ENCODE assay signal across 8 cellular contexts in the genomic region with DNA sequence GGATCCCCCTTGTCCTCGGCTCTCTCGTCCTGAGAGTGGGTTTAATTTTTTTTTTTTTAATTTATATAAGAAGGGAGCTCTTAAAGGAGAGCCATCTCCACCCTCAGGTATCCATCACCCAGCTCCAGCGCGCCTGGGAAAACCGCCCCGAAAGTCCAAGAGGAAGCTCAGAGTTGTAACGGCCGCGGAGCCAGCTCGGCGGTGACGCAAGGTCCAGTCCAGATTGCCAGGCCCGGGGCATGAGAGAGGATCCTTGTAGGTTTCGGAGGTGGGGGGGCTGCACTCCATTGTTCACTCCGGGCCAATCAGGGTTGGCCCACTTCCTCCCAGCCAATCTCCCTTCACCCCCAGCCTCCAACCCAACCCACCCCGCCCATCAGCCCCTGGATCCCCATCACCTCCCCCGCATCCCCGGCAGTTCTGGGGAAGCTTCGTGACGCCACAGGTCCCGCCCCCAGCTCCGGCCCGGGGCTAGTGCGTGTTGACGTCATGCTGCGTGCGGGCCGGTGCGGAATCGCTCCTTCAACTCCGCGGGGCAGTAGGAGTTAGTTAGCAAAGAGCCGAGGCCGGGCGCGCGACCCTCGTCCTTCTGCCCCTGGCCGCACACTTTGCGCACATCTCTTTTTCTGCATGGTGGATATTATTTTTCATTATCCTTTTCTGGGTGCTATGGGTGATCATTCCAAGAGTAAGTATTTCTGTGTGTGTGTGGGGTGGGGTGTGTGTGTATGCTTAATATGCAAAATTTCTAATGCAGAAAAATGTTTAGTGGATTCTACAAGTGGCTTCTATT. TPM values are rescaled to one million over a fixed set of nuclear protein-coding genes. Genes with fewer than 3 reads are reported as not detected.
A peak's percentile ranks its signal among the peaks of the same experiment; 100 is the strongest.
DNase-seq lines count a peak whose midpoint lies in the region; ATAC-seq, FAIRE-seq and TF ChIP-seq lines count a peak whose summit lies in the region.

A gene (plus strand): TSS at position 520 of the 793 bp plus-strand sequence. CDS start 111 bp downstream, at position 631.

- H3K4me1 Mint-ChIP-seq in CD8-positive, alpha-beta T cell (ENCODE audit: low read depth), result peaks cover 51% of the 10 kb centered on the region

- CTCF ChIA-PET in CD8-positive, alpha-beta T cell (lab: Charles Lee), result interaction anchor here (1.5 kb wide), 1 partner anchor 13 kb away, joined by 3 read pairs; no protein-coding TSS in a partner anchor

- no peak within 1 kb of the TSS for H3K27ac Mint-ChIP-seq in CD8-positive, alpha-beta T cell

- DNase-seq in CD8-positive, alpha-beta T cell, result peak in 2 of 7 experiments; percentile 31 to 41
- DNase-seq in HL-60 (ENCODE audit: low read depth in 1 of 2, low spot score in 1 of 2) (peak; percentile 95 to 97), SK-N-DZ (ENCODE audit: low spot score) (peak; percentile 97), body of pancreas (peak; percentile 27 to 64 (median 34)), keratinocyte (ENCODE audit: low read depth, low spot score) (no peak), DMS79 treated with DMSO at 0.1 percent for 48 hours (lab: John Stamatoyannopoulos, UW) (no peak)
- peak in 2 of 3 donors; percentile 62 to 67 for DNase-seq in stimulated activated CD4-positive, alpha-beta T cell treated with anti-CD3 and anti-CD28 coated beads, Interleukin-12 subunit alpha, Interleukin-12 subunit beta, amount 100 ng/mL, for 48 hours (ENCODE audit: low read depth in 2 of 3, low spot score in 1 of 3)

- no peak within 1 kb of the TSS for H2AFZ ChIP-seq in keratinocyte (ENCODE audit: control insufficient read depth, low read length)

- POLR2A ChIA-PET in CD8-positive, alpha-beta T cell (lab: Charles Lee), result interaction anchor here (1.2 to 1.6 kb wide), 2 partner anchors 8 to 20 kb away, joined by 3 to 5 read pairs; no protein-coding TSS in a partner anchor

- TF ChIP-seq CTCF in CD8-positive, alpha-beta T cell (IDR thresholded peaks at IDR 0.05), result no peak
- no peak for TF ChIP-seq CTCF in HL-60 (IDR thresholded peaks at IDR 0.05; ENCODE audit: insufficient read depth, low read length)
- no peak for TF ChIP-seq CTCF in body of pancreas (IDR thresholded peaks at IDR 0.05)
- no peak for TF ChIP-seq CTCF in keratinocyte (optimal IDR thresholded peaks at IDR 0.05 in 1 of 3, IDR thresholded peaks at IDR 0.05 in 1 of 3, conservative IDR thresholded peaks at IDR 0.05 in 1 of 3; ENCODE audit: extremely low read depth in 1 of 3, insufficient read depth in 2 of 3, low read length in 3 of 3)

- peaks cover 63% of the 10 kb centered on the region for H3K27me3 ChIP-seq in CD8-positive, alpha-beta T cell (ENCODE audit: insufficient read depth, low read length)
- H3K27me3 ChIP-seq in HL-60 (ENCODE audit: insufficient read depth, poor library complexity, severe bottlenecking), result no peaks in the 10 kb centered on the region
- H3K27me3 ChIP-seq in body of pancreas, result peaks cover 3 to 54% of the 10 kb centered on the region in 2 donors
- H3K27me3 ChIP-seq in keratinocyte (ENCODE audit: control insufficient read depth, extremely low read depth, insufficient read depth, low read length), result peaks cover 75% of the 10 kb centered on the region

- ATAC-seq in CD8-positive, alpha-beta T cell, result no peak
- ATAC-seq in GM19397 (IDR thresholded peaks at IDR 0.05; ENCODE audit: unreplicated experiment), result peak; percentile 52
- ATAC-seq in body of pancreas, result peak; percentile 32

- H3K79me2 ChIP-seq in keratinocyte (ENCODE audit: control insufficient read depth, insufficient read depth, low read length), result no peaks in the 10 kb centered on the region

- dilution Hi-C loops in keratinocyte (cut with MboI; ENCODE audit: extremely low pct_ligation_motif_present, low sequenced_read_pairs), result no loop called here

- H3K27ac ChIP-seq in CD8-positive, alpha-beta T cell (ENCODE audit: low read depth, low read length), result no peak within 1 kb of the TSS
- H3K27ac ChIP-seq in HL-60 (replicated peaks) (peak within 1 kb of the TSS; percentile 90), body of pancreas (no peak within 1 kb of the TSS), keratinocyte (ENCODE audit: control insufficient read depth, insufficient read depth, low read length) (no peak within 1 kb of the TSS)

- WGBS in body of pancreas, 2 donors, result 8 to 12% methylated on average over 18 to 39 of the region's 40 CpGs

- H3K27me3 Mint-ChIP-seq in CD8-positive, alpha-beta T cell (ENCODE audit: low read depth), result peaks cover 71% of the 10 kb centered on the region

- H3K9ac ChIP-seq in keratinocyte (ENCODE audit: control insufficient read depth, extremely low read depth, insufficient read depth, low read length), result no peak within 1 kb of the TSS

- H4K20me1 ChIP-seq in keratinocyte (ENCODE audit: control insufficient read depth, extremely low read depth, insufficient read depth, low read length), result peaks cover 5% of the 10 kb centered on the region

- peak within 1 kb of the TSS; percentile 65 for H3K4me3 Mint-ChIP-seq in CD8-positive, alpha-beta T cell

- no peak for TF ChIP-seq POLR2A in body of pancreas (IDR thresholded peaks at IDR 0.05)

- H3K36me3 Mint-ChIP-seq in CD8-positive, alpha-beta T cell, result no peaks in the 10 kb centered on the region

- H3K36me3 ChIP-seq in CD8-positive, alpha-beta T cell (ENCODE audit: insufficient read depth, low read length), result no peaks in the 10 kb centered on the region
- no peaks in the 10 kb centered on the region for H3K36me3 ChIP-seq in body of pancreas (replicated peaks in 1 of 2; ENCODE audit: insufficient read depth in 1 of 2, low read depth in 2 of 2)
- H3K36me3 ChIP-seq in keratinocyte (ENCODE audit: control insufficient read depth in 2 of 2, extremely low read depth in 1 of 2, insufficient read depth in 2 of 2, low read length in 2 of 2), result no peaks in the 10 kb centered on the region

- H3K4me1 ChIP-seq in CD8-positive, alpha-beta T cell (ENCODE audit: insufficient read depth, low read length), result peaks cover 61% of the 10 kb centered on the region
- H3K4me1 ChIP-seq in body of pancreas, result peaks cover 43% of the 10 kb centered on the region
- peaks cover 16% of the 10 kb centered on the region for H3K4me1 ChIP-seq in keratinocyte (ENCODE audit: control insufficient read depth, extremely low read depth, insufficient read depth, low read length)

- H3K4me2 ChIP-seq in keratinocyte (ENCODE audit: control insufficient read depth, extremely low read depth, insufficient read depth, low read depth, low read length), result peak within 1 kb of the TSS; percentile 51

- intact Hi-C loops in CD8-positive, alpha-beta T cell (cut with DNase I, micrococcal nuclease), result no loop called here
- intact Hi-C loops in body of pancreas (cut with DNase I), result no loop called here

- FAIRE-seq in keratinocyte (lab: Jason Lieb, UNC), result no peak

- H3K9me3 Mint-ChIP-seq in CD8-positive, alpha-beta T cell, result no peaks in the 10 kb centered on the region

- H3K9me1 ChIP-seq in keratinocyte (ENCODE audit: control insufficient read depth, extremely low read depth, insufficient read depth, low read length), result no peaks in the 10 kb centered on the region

- H3K9me3 ChIP-seq in CD8-positive, alpha-beta T cell (ENCODE audit: low read length), result no peaks in the 10 kb centered on the region
- H3K9me3 ChIP-seq in body of pancreas, result no peaks in the 10 kb centered on the region
- peaks cover 4% of the 10 kb centered on the region for H3K9me3 ChIP-seq in keratinocyte (ENCODE audit: control insufficient read depth, low read depth, low read length)

- H3K4me3 ChIP-seq in CD8-positive, alpha-beta T cell (ENCODE audit: low read depth, low read length), result no peak within 1 kb of the TSS
- H3K4me3 ChIP-seq in HL-60 (replicated peaks; ENCODE audit: insufficient read depth, low read length) (peak within 1 kb of the TSS; percentile 66), body of pancreas (no peak within 1 kb of the TSS), keratinocyte (ENCODE audit: control insufficient read depth in 2 of 3, extremely low read depth in 1 of 3, insufficient read depth in 2 of 3, low read depth in 1 of 3, low read length in 3 of 3) (peak within 1 kb of the TSS in 2 of 3 experiments; percentile 6 to 52)

RNA-seq across cellular contexts. Expression of the gene that starts here (rescaled TPM):
- total RNA-seq in CD8-positive, alpha-beta T cell, result not detected
- 10.2 and 11.3 TPM in 2 replicates for polyA plus RNA-seq in SK-N-DZ (2014; cell fraction: cytosol; rRNA removed)
- polyA plus RNA-seq in SK-N-DZ (2014; cell fraction: nucleus; rRNA removed), result 19.9 and 23.2 TPM in 2 replicates
- total RNA-seq in body of pancreas, result not detected
- not detected in 3 replicates for polyA plus RNA-seq in keratinocyte
- not detected for polyA plus RNA-seq in keratinocyte (2011; ENCODE audit: low read depth)
- not detected in 2 replicates for polyA plus RNA-seq in keratinocyte (2011; cell fraction: cytosol; rRNA removed)
- polyA plus RNA-seq in keratinocyte (2011; cell fraction: nucleus; rRNA removed), result not detected in 2 replicates
- not detected in 2 replicates for polyA plus RNA-seq in keratinocyte (2012; ENCODE audit: low replicate concordance)
- polyA minus RNA-seq in keratinocyte, result not detected in 3 replicates
- polyA minus RNA-seq in keratinocyte (2011; cell fraction: cytosol; rRNA and poly(A)+ RNA removed), result not detected
- not detected in 2 replicates for polyA minus RNA-seq in keratinocyte (2011; cell fraction: nucleus; rRNA and poly(A)+ RNA removed)

Comparison
In these comparisons a context has a peak if more than half of its experiments do, and no peak if none do; other contexts are left out.
1. Peak in DNase-seq and ATAC-seq in body of pancreas; RNA of the gene not detected or under 1 TPM.
2. DNase-seq: peak in HL-60 (2 of 2), SK-N-DZ (single experiment) and stimulated activated CD4-positive, alpha-beta T cell treated with anti-CD3 and anti-CD28 coated beads, Interleukin-12 subunit alpha, Interleukin-12 subunit beta, amount 100 ng/mL, for 48 hours (2 of 3); none in keratinocyte (single experiment) and DMS79 treated with DMSO at 0.1 percent for 48 hours (single experiment).
3. H3K4me3 ChIP-seq: peak in HL-60 (single experiment) and keratinocyte (2 of 3); none in CD8-positive, alpha-beta T cell (single experiment) and body of pancreas (0 of 2).